Comparison of ENCODE assay signal across 6 cellular contexts in genomic region chr19:7792701-7793100, GRCh38. TPM values are rescaled to one million over a fixed set of nuclear protein-coding genes. Genes with fewer than 3 reads are reported as not detected.
"Had no signal": no experiment of that assay in that cellular context is flagged by ENCODE, and none has a peak within 500 bp of the region (broad histone marks: within the 10 kb centered on the region; RNA-seq: fewer than 3 reads in every experiment).

No MANE protein-coding gene starts in this region.

RNA-seq across cellular contexts. Expression of gene CLEC4M, which starts 29.7 kb away (rescaled TPM):
- total RNA-seq: HepG2, HT1080, IMR-90, SK-MEL-5 had no signal
- polyA plus RNA-seq: HepG2, IMR-90, SK-N-SH had no signal

RNA-seq across cellular contexts. Expression of gene CD209, which starts 45.4 kb away (rescaled TPM):
- total RNA-seq: HepG2, HT1080, IMR-90, NCI-H460, SK-MEL-5 had no signal
- polyA plus RNA-seq: HepG2, IMR-90, SK-N-SH had no signal
